ENCODE assay signal across 8 cellular contexts in the genomic region with DNA sequence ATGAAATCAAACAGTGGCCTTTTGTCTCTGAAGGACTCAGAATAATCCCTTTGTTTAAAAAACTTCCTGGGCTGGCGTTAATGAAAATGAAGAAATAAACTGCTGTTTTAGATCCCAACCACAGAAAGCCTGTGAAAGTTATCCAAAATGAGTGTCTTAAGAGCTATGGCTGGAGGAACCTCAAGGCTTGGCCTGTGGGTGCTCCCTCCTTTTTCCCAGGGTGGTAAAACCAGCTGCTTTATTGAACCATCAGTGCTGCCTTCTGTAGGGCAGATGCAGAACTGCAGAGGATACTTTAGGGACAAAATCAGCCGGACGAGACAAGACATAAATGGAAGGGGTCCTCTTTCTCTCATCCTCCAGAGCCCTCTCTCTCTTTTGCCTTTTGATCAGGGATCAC.
DNase-seq lines count a peak whose midpoint lies in the region; ATAC-seq and TF ChIP-seq lines count a peak whose summit lies in the region.

No MANE protein-coding gene starts in this region.

- intact Hi-C loops in heart left ventricle (cut with DNase I) = no loop called here
- intact Hi-C loops in Right ventricle myocardium inferior (cut with DNase I) = no loop called here

- no peak overlapping the region for H3K27ac ChIP-seq in heart left ventricle
- no peak overlapping the region for H3K27ac ChIP-seq in OCI-LY3 (ENCODE audit: low read length)
- no peak overlapping the region for H3K27ac ChIP-seq in fibroblast of lung (ENCODE audit: insufficient read depth, low read length)
- H3K27ac ChIP-seq in tibial nerve = no peak overlapping the region

- H3K79me2 ChIP-seq in OCI-LY3 (ENCODE audit: low read length) (no peaks in the 10 kb centered on the region), fibroblast of lung (ENCODE audit: control insufficient read depth, insufficient read depth, low read length) (no peaks in the 10 kb centered on the region)

- H4K20me1 ChIP-seq in OCI-LY3 (ENCODE audit: insufficient read depth, low read length) (no peaks in the 10 kb centered on the region; the same call in 1 of the 2 replicates), fibroblast of lung (ENCODE audit: control insufficient read depth, extremely low read depth, insufficient read depth, low read length) (no peaks in the 10 kb centered on the region)

- H3K9ac ChIP-seq in OCI-LY3 (ENCODE audit: low read length) (no peak overlapping the region), fibroblast of lung (ENCODE audit: insufficient read depth, low read length) (no peak overlapping the region)

- H2AFZ ChIP-seq in OCI-LY3 (ENCODE audit: low read depth, low read length) (no peak overlapping the region), fibroblast of lung (ENCODE audit: low read length) (no peak overlapping the region)

- TF ChIP-seq CTCF in heart left ventricle (IDR thresholded peaks at IDR 0.05) (peak in 11 of 12 donors; percentile 10 to 44 (median 28)), OCI-LY3 (IDR thresholded peaks at IDR 0.05; ENCODE audit: low read depth, low read length) (peak; percentile 37), fibroblast of lung (conservative IDR thresholded peaks at IDR 0.05 in 1 of 2, IDR thresholded peaks at IDR 0.05 in 1 of 2; ENCODE audit: low read depth in 1 of 2, low read length in 2 of 2) (peak; percentile 33 to 59), tibial nerve (IDR thresholded peaks at IDR 0.05) (peak in 3 of 5 experiments; percentile 6 to 14 (median 13))

- H3K4me2 ChIP-seq in OCI-LY3 (ENCODE audit: low read length) = no peak overlapping the region
- no peak overlapping the region for H3K4me2 ChIP-seq in fibroblast of lung (ENCODE audit: extremely low read depth, insufficient read depth, low read length)

- no peak overlapping the region for H3K4me3 ChIP-seq in heart left ventricle
- no peak overlapping the region for H3K4me3 ChIP-seq in OCI-LY3 (ENCODE audit: low read length)
- no peak overlapping the region for H3K4me3 ChIP-seq in fibroblast of lung (replicated peaks in 1 of 4; ENCODE audit: control extremely low read depth in 1 of 4, insufficient read depth in 1 of 4, low read depth in 3 of 4, low read length in 4 of 4)
- H3K4me3 ChIP-seq in tibial nerve = no peak overlapping the region

- no peaks in the 10 kb centered on the region for H3K9me3 ChIP-seq in heart left ventricle
- no peaks in the 10 kb centered on the region for H3K9me3 ChIP-seq in OCI-LY3 (ENCODE audit: insufficient read depth, low read length)
- H3K9me3 ChIP-seq in fibroblast of lung (ENCODE audit: control insufficient read depth, insufficient read depth, low read depth, low read length) = no peaks in the 10 kb centered on the region
- H3K9me3 ChIP-seq in tibial nerve = no peaks in the 10 kb centered on the region

- H3K36me3 ChIP-seq in heart left ventricle = peaks cover 0 to 100% (median 96%) of the 10 kb centered on the region in 9 donors
- peaks cover 90% of the 10 kb centered on the region for H3K36me3 ChIP-seq in OCI-LY3 (replicated peaks; ENCODE audit: low read depth, low read length)
- peaks cover 2% of the 10 kb centered on the region for H3K36me3 ChIP-seq in fibroblast of lung (ENCODE audit: control insufficient read depth, insufficient read depth, low read length)
- H3K36me3 ChIP-seq in tibial nerve = peaks cover 0 to 66% (median 0%) of the 10 kb centered on the region in 3 donors

- WGBS in heart left ventricle, 4 donors = 77 to 89% (median 87%) methylated on average over 3 of the region's 3 CpGs
- WGBS in tibial nerve, 2 donors = 69 to 73% methylated on average over 3 of the region's 3 CpGs

- ATAC-seq in heart left ventricle = no peak
- ATAC-seq in Right ventricle myocardium inferior = no peak
- no peak for ATAC-seq in GM21526 (IDR thresholded peaks at IDR 0.05; ENCODE audit: low FRiP score, unreplicated experiment)
- ATAC-seq in GM18873 (IDR thresholded peaks at IDR 0.05; ENCODE audit: low FRiP score, unreplicated experiment) = no peak
- ATAC-seq in HG02885 (IDR thresholded peaks at IDR 0.05; ENCODE audit: poor library complexity, unreplicated experiment) = no peak

- TF ChIP-seq EP300 in tibial nerve (IDR thresholded peaks at IDR 0.05) = no peak

- TF ChIP-seq POLR2A in heart left ventricle (IDR thresholded peaks at IDR 0.05) (no peak), tibial nerve (IDR thresholded peaks at IDR 0.05) (no peak)

- H3K27me3 ChIP-seq in heart left ventricle = no peaks in the 10 kb centered on the region
- H3K27me3 ChIP-seq in OCI-LY3 (ENCODE audit: low read depth, low read length) = no peaks in the 10 kb centered on the region
- H3K27me3 ChIP-seq in fibroblast of lung (ENCODE audit: control insufficient read depth, insufficient read depth, low read length) = no peaks in the 10 kb centered on the region
- H3K27me3 ChIP-seq in tibial nerve = no peaks in the 10 kb centered on the region

- DNase-seq in heart left ventricle (no peak), Right ventricle myocardium inferior (ENCODE audit: missing footprints) (no peak), fibroblast of lung (ENCODE audit: low read depth in 2 of 2) (peak in 1 of 2 donors; percentile 15), tibial nerve (ENCODE audit: low spot score in 2 of 2) (no peak)

- H3K4me1 ChIP-seq in heart left ventricle (peaks cover 0 to 13% (median 3%) of the 10 kb centered on the region in 12 donors), OCI-LY3 (ENCODE audit: low read length) (no peaks in the 10 kb centered on the region), fibroblast of lung (ENCODE audit: control insufficient read depth, extremely low read depth, insufficient read depth, low read length) (peaks cover under 1% of the 10 kb centered on the region), tibial nerve (peaks cover 0 to 22% (median 0%) of the 10 kb centered on the region in 4 donors)
